In genomic region chr1:1964811-1965210, GRCh38 we compare ENCODE assay signal across 2 cellular contexts.
TF ChIP-seq lines count a peak whose summit lies in the region.

No MANE protein-coding gene starts in this region.

TF ChIP-seq in GM23338, 12 proteins besides CTCF, POLR2A, EP300 and RAD21:
- no peak for TF ChIP-seq STAT1 (IDR thresholded peaks at IDR 0.05; ENCODE audit: unreplicated experiment)
- TF ChIP-seq EZH2phosphoT487 (IDR thresholded peaks at IDR 0.05; ENCODE audit: unreplicated experiment) = no peak
- no peak for TF ChIP-seq ZNF114 (CRISPR knock-in tag; IDR thresholded peaks at IDR 0.05)
- no peak for TF ChIP-seq CREB1 (CRISPR knock-in tag; IDR thresholded peaks at IDR 0.05; ENCODE audit: low read depth)
- no peak for TF ChIP-seq REST (IDR thresholded peaks at IDR 0.05; ENCODE audit: unreplicated experiment)
- no peak for TF ChIP-seq NANOG (IDR thresholded peaks at IDR 0.05; ENCODE audit: borderline replicate concordance)
- no peak for TF ChIP-seq ZNF462 (CRISPR knock-in tag; IDR thresholded peaks at IDR 0.05)
- no peak for TF ChIP-seq ZNF331 (CRISPR knock-in tag; IDR thresholded peaks at IDR 0.05; ENCODE audit: low read depth)
- no peak for TF ChIP-seq ETS1 (IDR thresholded peaks at IDR 0.05)
- TF ChIP-seq EZH2 (IDR thresholded peaks at IDR 0.05; ENCODE audit: low read depth, unreplicated experiment) = no peak
- TF ChIP-seq POLR2AphosphoS5 (IDR thresholded peaks at IDR 0.05; ENCODE audit: low read depth) = no peak
- TF ChIP-seq JUNB (IDR thresholded peaks at IDR 0.05; ENCODE audit: unreplicated experiment) = no peak

TF ChIP-seq in H1, 55 proteins besides CTCF, POLR2A, EP300 and RAD21:
- no peak for TF ChIP-seq ATF2 (IDR thresholded peaks at IDR 0.05; ENCODE audit: low read length)
- no peak for TF ChIP-seq RBBP5 (IDR thresholded peaks at IDR 0.05; ENCODE audit: borderline replicate concordance, low read depth, low read length)
- TF ChIP-seq SUZ12 (IDR thresholded peaks at IDR 0.05; ENCODE audit: low read length) = no peak
- TF ChIP-seq EGR1 (IDR thresholded peaks at IDR 0.05; ENCODE audit: borderline replicate concordance, low read depth, low read length) = no peak
- no peak for TF ChIP-seq CEBPB (IDR thresholded peaks at IDR 0.05; ENCODE audit: low read depth, low read length)
- no peak for TF ChIP-seq POU5F1 (IDR thresholded peaks at IDR 0.05; ENCODE audit: low read depth, low read length)
- no peak for TF ChIP-seq SP2 (IDR thresholded peaks at IDR 0.05; ENCODE audit: low read length)
- TF ChIP-seq RFX5 (IDR thresholded peaks at IDR 0.05; ENCODE audit: borderline replicate concordance, low read depth, low read length) = no peak
- no peak for TF ChIP-seq MAX (IDR thresholded peaks at IDR 0.05)
- TF ChIP-seq RXRA (IDR thresholded peaks at IDR 0.05; ENCODE audit: insufficient read depth, low read depth, low read length) = no peak
TF ChIP-seq in H1: peak in this region for 0.
